ENCODE assay signal across 17 cellular contexts in the genomic region with DNA sequence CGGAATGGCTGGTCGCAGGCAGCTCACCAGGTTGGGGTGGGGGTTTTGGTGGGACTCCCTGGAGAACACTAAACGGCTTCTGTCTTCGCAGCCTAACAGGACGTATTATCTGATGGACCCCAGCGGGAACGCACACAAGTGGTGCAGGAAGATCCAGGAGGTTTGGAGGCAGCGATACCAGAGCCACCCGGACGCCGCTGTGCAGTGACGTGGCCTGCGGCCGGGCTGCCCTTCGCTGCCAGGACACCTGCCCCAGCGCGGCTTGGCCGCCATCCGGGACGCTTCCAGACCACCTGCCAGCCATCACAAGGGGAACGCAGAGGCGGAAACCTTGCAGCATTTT. TPM values are rescaled to one million over a fixed set of nuclear protein-coding genes. Genes with fewer than 3 reads are reported as not detected.
DNase-seq lines count a peak whose midpoint lies in the region; ATAC-seq and TF ChIP-seq lines count a peak whose summit lies in the region.
"Had no signal": no experiment of that assay in that cellular context is flagged by ENCODE, and none has a peak within 500 bp of the region (broad histone marks: within the 10 kb centered on the region; RNA-seq: fewer than 3 reads in every experiment).

No MANE protein-coding gene starts in this region.

- H3K27me3 ChIP-seq in RWPE2 (ENCODE audit: insufficient read depth, poor library complexity, severe bottlenecking) (no peaks in the 10 kb centered on the region), lower lobe of right lung (ENCODE audit: low read depth) (no peaks in the 10 kb centered on the region), gastrocnemius medialis (no peaks in the 10 kb centered on the region), GM23248 (replicated peaks; ENCODE audit: insufficient read depth) (no peaks in the 10 kb centered on the region)
- H3K27me3 ChIP-seq: SJSA1 had no signal

- DNase-seq in G401 (ENCODE audit: low spot score): peak; percentile 52
- DNase-seq in RWPE2 (ENCODE audit: low spot score): peak; percentile 63
- peak; percentile 41 for DNase-seq in lower lobe of right lung
- no peak for DNase-seq in gastrocnemius medialis
- DNase-seq in GM23248: no peak
- DNase-seq in HT-29 (ENCODE audit: low spot score): no peak
- no peak for DNase-seq in NCI-H748 (lab: John Stamatoyannopoulos, UW; ENCODE audit: unreplicated experiment)
- DNase-seq: Calu3; CD4-positive, alpha-beta T cell; DMS53; HCEC 1CT; NCI-H187; NCI-H446; NCI-H69; RPMI8226 had no signal

- in situ Hi-C loops in G401 (cut with HindIII; ENCODE audit: low sequenced_read_pairs): no loop called here
- in situ Hi-C loops in gastrocnemius medialis (cut with MboI; ENCODE audit: low sequenced_read_pairs in 4 of 4): no loop called here
- in situ Hi-C loops in GM23248 (cut with MboI): no loop called here

- intact Hi-C loops in lower lobe of right lung (cut with DNase I): no loop called here
- intact Hi-C loops in gastrocnemius medialis (cut with DNase I; ENCODE audit: low total_unique reads): loop anchor here (10.0 kb wide), 1 partner anchor 63 kb away; the partner anchor contains the start of genes CEMP1 and PDPK1

- TF ChIP-seq POLR2A in gastrocnemius medialis (IDR thresholded peaks at IDR 0.05): no peak

- no peak for TF ChIP-seq CTCF in RWPE2 (IDR thresholded peaks at IDR 0.05; ENCODE audit: poor library complexity, severe bottlenecking)
- no peak for TF ChIP-seq CTCF in lower lobe of right lung (IDR thresholded peaks at IDR 0.05)
- no peak for TF ChIP-seq CTCF in gastrocnemius medialis (IDR thresholded peaks at IDR 0.05 in 4 of 5, conservative IDR thresholded peaks at IDR 0.05 in 1 of 5)

- H3K4me1 ChIP-seq in RWPE2 (ENCODE audit: insufficient read depth, poor library complexity, severe bottlenecking): no peaks in the 10 kb centered on the region
- H3K4me1 ChIP-seq in lower lobe of right lung: peaks cover 1% of the 10 kb centered on the region
- H3K4me1 ChIP-seq in gastrocnemius medialis: peaks cover 44 to 54% of the 10 kb centered on the region in 2 donors
- 0 out of 2 replicates have a peak, but pooled peaks cover 2% of the 10 kb centered on the region for H3K4me1 ChIP-seq in GM23248 (ENCODE audit: insufficient read depth)
- H3K4me1 ChIP-seq: SJSA1 had no signal

- 95 to 96% methylated on average over 21 to 22 of the region's 22 CpGs for WGBS in GM23248 (ENCODE audit: low coverage in 1 of 2, low lambda C conversion rate in 2 of 2, missing lambda C conversion rate in 2 of 2), 2 experiments

- H3F3A ChIP-seq in GM23248 (ENCODE audit: insufficient read depth): peaks cover 2% of the 10 kb centered on the region

- H4K20me1 ChIP-seq in GM23248 (ENCODE audit: insufficient read depth): no peaks in the 10 kb centered on the region

- H3K4me2 ChIP-seq in GM23248 (ENCODE audit: unreplicated experiment): no peak overlapping the region

- no peak overlapping the region for H3K9ac ChIP-seq in GM23248

- H3K36me3 ChIP-seq in RWPE2 (ENCODE audit: low read depth): peaks cover 19% of the 10 kb centered on the region
- H3K36me3 ChIP-seq in lower lobe of right lung: peaks cover 57% of the 10 kb centered on the region
- peaks cover 0 to 8% of the 10 kb centered on the region in 2 donors for H3K36me3 ChIP-seq in gastrocnemius medialis
- peaks cover 6% of the 10 kb centered on the region; the same call in 1 of the 2 replicates for H3K36me3 ChIP-seq in GM23248 (ENCODE audit: low read depth)

- no peak for ATAC-seq in RWPE2 (ENCODE audit: low read depth)
- ATAC-seq in lower lobe of right lung: no peak
- ATAC-seq in gastrocnemius medialis: no peak

- H3K9me2 ChIP-seq in GM23248 (ENCODE audit: insufficient read depth): no peaks in the 10 kb centered on the region

- peaks cover 46% of the 10 kb centered on the region for H3K79me2 ChIP-seq in GM23248 (ENCODE audit: insufficient read depth)

- H3K27ac ChIP-seq in RWPE2 (ENCODE audit: poor library complexity, severe bottlenecking) (no peak overlapping the region), lower lobe of right lung (no peak overlapping the region), gastrocnemius medialis (peak overlapping the region; percentile 85 to 87 (median 85)), GM23248 (no peak overlapping the region)
- H3K27ac ChIP-seq: HL-60, SJSA1 had no signal

- H3K4me3 ChIP-seq in RWPE2 (ENCODE audit: severe bottlenecking) (no peak overlapping the region), lower lobe of right lung (no peak overlapping the region), gastrocnemius medialis (no peak overlapping the region), GM23248 (no peak overlapping the region)
- H3K4me3 ChIP-seq: SJSA1 had no signal

- no peak overlapping the region for H2AFZ ChIP-seq in GM23248

- H3K9me3 ChIP-seq in RWPE2 (ENCODE audit: severe bottlenecking) (no peaks in the 10 kb centered on the region), lower lobe of right lung (no peaks in the 10 kb centered on the region), gastrocnemius medialis (no peaks in the 10 kb centered on the region), GM23248 (ENCODE audit: low read depth) (no peaks in the 10 kb centered on the region)
- H3K9me3 ChIP-seq: SJSA1 had no signal

RNA-seq across cellular contexts. Expression of gene PDPK1, which starts 59.7 kb away (rescaled TPM):
- 8.4 and 14.7 TPM in 2 replicates for total RNA-seq in G401 (2014; rRNA removed; shearing (Covaris generic))
- total RNA-seq in lower lobe of right lung (74.4 TPM), gastrocnemius medialis (10 to 100 TPM; 24.5 to 42.4 (median 34.7) TPM)
- total RNA-seq in GM23248 (2014; rRNA removed; shearing (Covaris generic)): 16.8 and 21.6 TPM in 2 replicates
- 28.1 and 28.3 TPM in 2 replicates for polyA plus RNA-seq in GM23248 (2016; fragmentation: Nextera tagmentation; extraction: Ambion mirVana)
- total RNA-seq in HT-29 (2014; rRNA removed; shearing (Covaris generic)): 21.2 and 23.7 TPM in 2 replicates

Comparison
In these comparisons a context has a peak if more than half of its experiments do, and no peak if none do; other contexts are left out.
1. DNase-seq: peak in G401 (single experiment), RWPE2 (single experiment) and lower lobe of right lung (single experiment); none in gastrocnemius medialis (0 of 2), GM23248 (single experiment), HT-29 (single experiment) and NCI-H748 (single experiment).
2. H3K27ac ChIP-seq: peak in gastrocnemius medialis (4 of 4); none in RWPE2 (single experiment), lower lobe of right lung (single experiment) and GM23248 (single experiment).